ENCODE assay signal across 14 cellular contexts in the genomic region with DNA sequence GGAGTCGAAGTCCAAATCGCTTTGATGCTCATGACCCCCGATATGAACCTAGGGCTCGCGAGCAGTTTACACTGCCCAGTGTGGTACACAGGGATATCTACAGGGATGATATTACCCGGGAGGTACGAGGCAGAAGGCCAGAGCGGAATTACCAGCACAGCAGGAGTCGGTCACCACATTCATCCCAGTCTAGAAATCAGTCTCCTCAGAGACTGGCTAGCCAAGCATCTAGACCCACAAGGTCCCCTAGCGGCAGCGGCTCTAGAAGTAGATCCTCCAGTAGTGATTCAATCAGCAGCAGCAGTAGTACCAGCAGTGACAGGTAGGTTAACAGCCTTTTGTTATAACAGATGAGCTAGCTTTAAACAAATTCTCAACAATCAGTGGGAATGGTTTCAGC.
DNase-seq lines count a peak whose midpoint lies in the region; ATAC-seq and TF ChIP-seq lines count a peak whose summit lies in the region.
"Had no signal": no experiment of that assay in that cellular context is flagged by ENCODE, and none has a peak within 500 bp of the region (broad histone marks: within the 10 kb centered on the region; RNA-seq: fewer than 3 reads in every experiment).

No MANE protein-coding gene starts in this region.

- peaks cover 0 to 90% (median 31%) of the 10 kb centered on the region in 4 donors for H3K4me1 ChIP-seq in tibial artery

- intact Hi-C loops in tibial artery (cut with DNase I; ENCODE audit: low total_unique reads) = no loop called here

- H3K4me3 ChIP-seq in astrocyte of the spinal cord (ENCODE audit: low read depth, low read length) = no peak overlapping the region
- no peak overlapping the region for H3K4me3 ChIP-seq in tibial artery
- H3K4me3 ChIP-seq: gastroesophageal sphincter, sigmoid colon had no signal

- H3K27me3 Mint-ChIP-seq in activated naive CD4-positive, alpha-beta T cell treated with anti-CD3 and anti-CD28 coated beads, Interleukin-2, amount 50 U/mL, for 24 hours = no peaks in the 10 kb centered on the region
- no peaks in the 10 kb centered on the region for H3K27me3 Mint-ChIP-seq in activated naive CD4-positive, alpha-beta T cell treated with anti-CD3 and anti-CD28 coated beads, Interleukin-2, amount 10 ng/mL, durations not matched to agents 7 days and 5 days

- H3K4me3 Mint-ChIP-seq in activated naive CD4-positive, alpha-beta T cell treated with anti-CD3 and anti-CD28 coated beads, Interleukin-2, amount 50 U/mL, for 24 hours = no peak overlapping the region
- no peak overlapping the region for H3K4me3 Mint-ChIP-seq in activated naive CD4-positive, alpha-beta T cell treated with anti-CD3 and anti-CD28 coated beads, Interleukin-2, amount 10 ng/mL, durations not matched to agents 7 days and 5 days

- H3K27ac Mint-ChIP-seq in activated naive CD4-positive, alpha-beta T cell treated with anti-CD3 and anti-CD28 coated beads, Interleukin-2, amount 50 U/mL, for 24 hours = peak overlapping the region; percentile 35
- H3K27ac Mint-ChIP-seq in activated naive CD4-positive, alpha-beta T cell treated with anti-CD3 and anti-CD28 coated beads, Interleukin-2, amount 10 ng/mL, durations not matched to agents 7 days and 5 days = no peak overlapping the region

- CTCF ChIA-PET in activated naive CD4-positive, alpha-beta T cell treated with anti-CD3 and anti-CD28 coated beads, Interleukin-2, amount 10 ng/mL, durations not matched to agents 7 days and 5 days (lab: Charles Lee) = interaction anchor here (1.2 kb wide), 1 partner anchor 11 kb away, joined by 3 read pairs; no protein-coding TSS in a partner anchor

- H3K36me3 Mint-ChIP-seq in activated naive CD4-positive, alpha-beta T cell treated with anti-CD3 and anti-CD28 coated beads, Interleukin-2, amount 50 U/mL, for 24 hours = peaks cover 15% of the 10 kb centered on the region
- peaks cover 46% of the 10 kb centered on the region for H3K36me3 Mint-ChIP-seq in activated naive CD4-positive, alpha-beta T cell treated with anti-CD3 and anti-CD28 coated beads, Interleukin-2, amount 10 ng/mL, durations not matched to agents 7 days and 5 days

- no peak overlapping the region for H3K27ac ChIP-seq in tibial artery
- H3K27ac ChIP-seq: gastroesophageal sphincter, sigmoid colon had no signal

- no peaks in the 10 kb centered on the region for H3K9me3 ChIP-seq in tibial artery
- H3K9me3 ChIP-seq: gastroesophageal sphincter, sigmoid colon had no signal

- H3K36me3 ChIP-seq in tibial artery = peaks cover 11 to 42% (median 34%) of the 10 kb centered on the region in 3 donors

- H3K4me1 Mint-ChIP-seq in activated naive CD4-positive, alpha-beta T cell treated with anti-CD3 and anti-CD28 coated beads, Interleukin-2, amount 50 U/mL, for 24 hours = peaks cover 71% of the 10 kb centered on the region
- peaks cover 3% of the 10 kb centered on the region for H3K4me1 Mint-ChIP-seq in activated naive CD4-positive, alpha-beta T cell treated with anti-CD3 and anti-CD28 coated beads, Interleukin-2, amount 10 ng/mL, durations not matched to agents 7 days and 5 days

- ATAC-seq in HG03108 (IDR thresholded peaks at IDR 0.05; ENCODE audit: unreplicated experiment) = no peak
- ATAC-seq: activated naive CD4-positive, alpha-beta T cell treated with anti-CD3 and anti-CD28 coated beads, Interleukin-2, amount 50 U/mL, for 72 hours; gastroesophageal sphincter had no signal

- in situ Hi-C loops in astrocyte of the spinal cord (cut with HindIII; ENCODE audit: low sequenced_read_pairs) = no loop called here

- no peak for DNase-seq in activated naive CD4-positive, alpha-beta T cell treated with anti-CD3 and anti-CD28 coated beads, Interleukin-2, amount 10 ng/mL, durations not matched to agents 7 days and 5 days
- DNase-seq in astrocyte of the spinal cord (ENCODE audit: low read depth, low spot score) = no peak
- DNase-seq in islet precursor cell = peak; percentile 89
- DNase-seq in tibial artery = no peak
- DNase-seq in Ammon's horn (ENCODE audit: low spot score) = no peak
- DNase-seq in COLO829 (ENCODE audit: low spot score) = no peak
- DNase-seq: ACHN, cortex of kidney, NCI-H187, sigmoid colon had no signal

- H3K27me3 ChIP-seq in tibial artery = no peaks in the 10 kb centered on the region
- H3K27me3 ChIP-seq: gastroesophageal sphincter, sigmoid colon had no signal

- H3K9me3 Mint-ChIP-seq in activated naive CD4-positive, alpha-beta T cell treated with anti-CD3 and anti-CD28 coated beads, Interleukin-2, amount 50 U/mL, for 24 hours = no peaks in the 10 kb centered on the region
- no peaks in the 10 kb centered on the region for H3K9me3 Mint-ChIP-seq in activated naive CD4-positive, alpha-beta T cell treated with anti-CD3 and anti-CD28 coated beads, Interleukin-2, amount 10 ng/mL, durations not matched to agents 7 days and 5 days
- H3K9me3 Mint-ChIP-seq: activated naive CD4-positive, alpha-beta T cell treated with anti-CD3 and anti-CD28 coated beads, Interleukin-2, amount 50 U/mL, for 72 hours had no signal

- TF ChIP-seq CTCF in astrocyte of the spinal cord (IDR thresholded peaks at IDR 0.05; ENCODE audit: low read depth, low read length) = peak; percentile 10
- peak; percentile 5 to 11 for TF ChIP-seq CTCF in tibial artery (IDR thresholded peaks at IDR 0.05)
